3 cellular contexts compared by ENCODE assay signal in genomic region chr5:122997294-122997693, GRCh38.
TF ChIP-seq lines count a peak whose summit lies in the region.

No MANE protein-coding gene starts in this region.

TF ChIP-seq in liver, 16 proteins besides CTCF, POLR2A, EP300 and RAD21:
- TF ChIP-seq NR2F2 (IDR thresholded peaks at IDR 0.05) (no peak), FOXA1 (IDR thresholded peaks at IDR 0.05) (peak; percentile 48), SP1 (IDR thresholded peaks at IDR 0.05) (no peak), HNF4A (conservative IDR thresholded peaks at IDR 0.05) (peak in 1 of 2 donors; percentile 13), MAX (IDR thresholded peaks at IDR 0.05) (no peak), ZBTB33 (IDR thresholded peaks at IDR 0.05) (peak; percentile 31), FOXA2 (IDR thresholded peaks at IDR 0.05) (peak; percentile 72), HNF4G (IDR thresholded peaks at IDR 0.05) (no peak), RXRA (IDR thresholded peaks at IDR 0.05) (peak in 1 of 2 donors; percentile 20)

TF ChIP-seq in HepG2, 621 proteins besides CTCF, POLR2A, EP300 and RAD21 (continues in another document):
- TF ChIP-seq ZMYM2 (CRISPR knock-in tag; IDR thresholded peaks at IDR 0.05): no peak
- no peak for TF ChIP-seq JUN (CRISPR knock-in tag; IDR thresholded peaks at IDR 0.05)
- no peak for TF ChIP-seq GABPA (IDR thresholded peaks at IDR 0.05; ENCODE audit: low read depth, low read length)
- no peak for TF ChIP-seq GABPA (CRISPR knock-in tag; IDR thresholded peaks at IDR 0.05; ENCODE audit: low read depth)
- no peak for TF ChIP-seq ZFP36L1 (CRISPR knock-in tag; IDR thresholded peaks at IDR 0.05)
- no peak for TF ChIP-seq ZXDC (CRISPR knock-in tag; IDR thresholded peaks at IDR 0.05)
- TF ChIP-seq MAZ (IDR thresholded peaks at IDR 0.05; ENCODE audit: borderline replicate concordance, low read depth, low read length): no peak
- no peak for TF ChIP-seq MAZ (CRISPR knock-in tag; IDR thresholded peaks at IDR 0.05; ENCODE audit: low read depth)
- TF ChIP-seq SIX4 (CRISPR knock-in tag; IDR thresholded peaks at IDR 0.05): no peak
- no peak for TF ChIP-seq MYPOP (CRISPR knock-in tag; IDR thresholded peaks at IDR 0.05)
- no peak for TF ChIP-seq ZNF281 (CRISPR knock-in tag; IDR thresholded peaks at IDR 0.05; ENCODE audit: borderline replicate concordance)
- no peak for TF ChIP-seq ZFP36 (IDR thresholded peaks at IDR 0.05; ENCODE audit: borderline replicate concordance, low read depth, low read length, partially characterized antibody)
- no peak for TF ChIP-seq PRDM15 (CRISPR knock-in tag; IDR thresholded peaks at IDR 0.05)
- TF ChIP-seq SRF (IDR thresholded peaks at IDR 0.05; ENCODE audit: low read depth, low read length): no peak

TF ChIP-seq in WTC11, 78 proteins besides CTCF, POLR2A, EP300 and RAD21:
- no peak for TF ChIP-seq FOXP1 (CRISPR knock-in tag; IDR thresholded peaks at IDR 0.05; ENCODE audit: borderline replicate concordance)
- TF ChIP-seq TP53 (CRISPR knock-in tag; IDR thresholded peaks at IDR 0.05): no peak
- no peak for TF ChIP-seq ZNF671 (CRISPR knock-in tag; IDR thresholded peaks at IDR 0.05)
- TF ChIP-seq CDX4 (CRISPR knock-in tag; IDR thresholded peaks at IDR 0.05; ENCODE audit: borderline replicate concordance): no peak
- no peak for TF ChIP-seq ZNF423 (CRISPR knock-in tag; IDR thresholded peaks at IDR 0.05)
- no peak for TF ChIP-seq TEAD4 (CRISPR knock-in tag; IDR thresholded peaks at IDR 0.05)
- TF ChIP-seq HMGA2 (CRISPR knock-in tag; IDR thresholded peaks at IDR 0.05): no peak
- TF ChIP-seq E2F5 (CRISPR knock-in tag; IDR thresholded peaks at IDR 0.05): no peak
